22 cellular contexts compared by ENCODE assay signal in genomic region chr3:191753186-191753585, GRCh38.
"Had no signal": no experiment of that assay in that cellular context is flagged by ENCODE, and none has a peak within 500 bp of the region (broad histone marks: within the 10 kb centered on the region; RNA-seq: fewer than 3 reads in every experiment).

No MANE protein-coding gene starts in this region.

- H3K27me3 Mint-ChIP-seq: activated CD4-positive, alpha-beta T cell treated with anti-CD3 and anti-CD28 coated beads, Interleukin-2, amount 10 ng/mL, durations not matched to agents 7 days and 5 days; naive B cell; type B pancreatic cell had no signal

- H3K4me3 Mint-ChIP-seq: activated CD4-positive, alpha-beta T cell treated with anti-CD3 and anti-CD28 coated beads, Interleukin-2, amount 10 ng/mL, durations not matched to agents 7 days and 5 days; activated CD8-positive, alpha-beta T cell treated with anti-CD3 and anti-CD28 coated beads, Interleukin-2, amount 10 ng/mL, durations not matched to agents 7 days and 5 days; activated naive CD4-positive, alpha-beta T cell treated with anti-CD3 and anti-CD28 coated beads for 36 hours; activated T-cell treated with anti-CD3 and anti-CD28 coated beads, Interleukin-2, amount 50 U/mL, for 4 hours; naive B cell; neural crest cell; type B pancreatic cell had no signal

- DNase-seq: activated CD4-positive, alpha-beta T cell treated with anti-CD3 and anti-CD28 coated beads, Interleukin-2, amount 10 ng/mL, durations not matched to agents 7 days and 5 days; activated CD8-positive, alpha-beta T cell treated with anti-CD3 and anti-CD28 coated beads, Interleukin-2, amount 10 ng/mL, durations not matched to agents 7 days and 5 days; activated naive CD4-positive, alpha-beta T cell treated with anti-CD3 and anti-CD28 coated beads for 36 hours; activated T-cell treated with anti-CD3 and anti-CD28 coated beads, Interleukin-2, amount 50 U/mL, for 4 hours; cerebellar nuclear complex; cortex of kidney; erythroblast; heart right ventricle; kidney glomerular epithelial cell; left ventricle myocardium inferior; naive B cell; psoas muscle; right cardiac atrium; stimulated activated naive CD8-positive, alpha-beta T cell treated with anti-CD3 and anti-CD28 coated beads, Interleukin-15, Interleukin-2, amounts not matched to agents 100 U/mL and 50 U/mL, for 24 hours; T1000 had no signal

- H3K36me3 ChIP-seq: gastroesophageal sphincter, heart right ventricle, left ventricle myocardium inferior, suprapubic skin had no signal

- H3K9me3 Mint-ChIP-seq: activated CD4-positive, alpha-beta T cell treated with anti-CD3 and anti-CD28 coated beads, Interleukin-2, amount 10 ng/mL, durations not matched to agents 7 days and 5 days; type B pancreatic cell had no signal

- H3K27ac ChIP-seq: gastroesophageal sphincter, heart right ventricle, left ventricle myocardium inferior, psoas muscle, skin epidermis, suprapubic skin had no signal

- ATAC-seq: activated CD4-positive, CD25-positive, alpha-beta regulatory T cell treated with anti-CD3 and anti-CD28 coated beads, Interleukin-2, amount 50 U/mL, for 24 hours; activated CD8-positive, alpha-beta T cell treated with anti-CD3 and anti-CD28 coated beads, Interleukin-2, amount 10 ng/mL, durations not matched to agents 7 days and 5 days; activated T-cell treated with anti-CD3 and anti-CD28 coated beads, Interleukin-2, amount 50 U/mL, for 4 hours; gastroesophageal sphincter; heart right ventricle; psoas muscle; right cardiac atrium; stimulated activated naive CD8-positive, alpha-beta T cell treated with anti-CD3 and anti-CD28 coated beads, Interleukin-15, Interleukin-2, amounts not matched to agents 100 U/mL and 50 U/mL, for 24 hours had no signal

- H3K4me1 ChIP-seq: gastroesophageal sphincter, heart right ventricle, left ventricle myocardium inferior, psoas muscle, suprapubic skin had no signal

- H3K9me3 ChIP-seq: gastroesophageal sphincter, heart right ventricle, left ventricle myocardium inferior, psoas muscle, suprapubic skin had no signal

- FAIRE-seq: endometrium had no signal

- H3K4me3 ChIP-seq: gastroesophageal sphincter, heart right ventricle, left ventricle myocardium inferior, psoas muscle, skin epidermis, suprapubic skin had no signal

- H3K4me1 Mint-ChIP-seq: activated CD4-positive, alpha-beta T cell treated with anti-CD3 and anti-CD28 coated beads, Interleukin-2, amount 10 ng/mL, durations not matched to agents 7 days and 5 days; naive B cell; neural crest cell had no signal

- H3K27me3 ChIP-seq: gastroesophageal sphincter, heart right ventricle, suprapubic skin had no signal

- H3K36me3 Mint-ChIP-seq: naive B cell, type B pancreatic cell had no signal

- H3K27ac Mint-ChIP-seq: activated CD4-positive, alpha-beta T cell treated with anti-CD3 and anti-CD28 coated beads, Interleukin-2, amount 10 ng/mL, durations not matched to agents 7 days and 5 days; activated CD8-positive, alpha-beta T cell treated with anti-CD3 and anti-CD28 coated beads, Interleukin-2, amount 10 ng/mL, durations not matched to agents 7 days and 5 days; activated naive CD4-positive, alpha-beta T cell treated with anti-CD3 and anti-CD28 coated beads for 36 hours; type B pancreatic cell had no signal
